ENCODE assay signal across 26 cellular contexts in genomic region chr15:40293006-40293405, GRCh38. TPM values are rescaled to one million over a fixed set of nuclear protein-coding genes. Genes with fewer than 3 reads are reported as not detected.
"Had no signal": no experiment of that assay in that cellular context is flagged by ENCODE, and none has a peak within 500 bp of the region (broad histone marks: within the 10 kb centered on the region; RNA-seq: fewer than 3 reads in every experiment).

No MANE protein-coding gene starts in this region.

- H3K27ac Mint-ChIP-seq: activated naive CD4-positive, alpha-beta T cell treated with anti-CD3 and anti-CD28 coated beads, Interleukin-2, amount 10 ng/mL, durations not matched to agents 7 days and 5 days; activated T-cell treated with anti-CD3 and anti-CD28 coated beads, Interleukin-2, amount 50 U/mL, for 72 hours; immature natural killer cell; T-cell had no signal

- H3K4me3 ChIP-seq: dorsolateral prefrontal cortex, hepatocyte, thoracic aorta, upper lobe of right lung had no signal

- H3K9me3 Mint-ChIP-seq: activated naive CD4-positive, alpha-beta T cell treated with anti-CD3 and anti-CD28 coated beads, Interleukin-2, amount 10 ng/mL, durations not matched to agents 7 days and 5 days; activated T-cell treated with anti-CD3 and anti-CD28 coated beads, Interleukin-2, amount 50 U/mL, for 72 hours; effector memory CD8-positive, alpha-beta T cell; immature natural killer cell; natural killer cell treated with Interleukin-12 subunit alpha and Interleukin-12 subunit beta and Interleukin-15 and Interleukin-18, amount 100 ng/mL, for 72 hours; T-cell had no signal

- H3K27me3 Mint-ChIP-seq: activated naive CD4-positive, alpha-beta T cell treated with anti-CD3 and anti-CD28 coated beads, Interleukin-2, amount 10 ng/mL, durations not matched to agents 7 days and 5 days; effector memory CD8-positive, alpha-beta T cell; natural killer cell treated with Interleukin-12 subunit alpha and Interleukin-12 subunit beta and Interleukin-15 and Interleukin-18, amount 100 ng/mL, for 72 hours; T-cell had no signal

- H3K27me3 ChIP-seq: upper lobe of right lung had no signal

- ATAC-seq: activated T-cell treated with anti-CD3 and anti-CD28 coated beads, Interleukin-2, amount 50 U/mL, for 72 hours; effector memory CD8-positive, alpha-beta T cell; esophagus mucosa; natural killer cell treated with Interleukin-12 subunit alpha and Interleukin-12 subunit beta and Interleukin-15 and Interleukin-18, amount 100 ng/mL, for 72 hours; T-cell; upper lobe of right lung had no signal

- H3K27ac ChIP-seq: hepatocyte, thoracic aorta, upper lobe of right lung, WERI-Rb-1 had no signal

- H3K4me1 Mint-ChIP-seq: activated naive CD4-positive, alpha-beta T cell treated with anti-CD3 and anti-CD28 coated beads, Interleukin-2, amount 10 ng/mL, durations not matched to agents 7 days and 5 days; T-cell had no signal

- H3K9me3 ChIP-seq: SK-N-SH, thoracic aorta, upper lobe of right lung had no signal

- DNase-seq: activated CD4-positive, CD25-positive, alpha-beta regulatory T cell treated with anti-CD3 and anti-CD28 coated beads, Interleukin-2, amount 50 U/mL, for 72 hours; activated effector memory CD4-positive, alpha-beta T cell treated with anti-CD3 and anti-CD28 coated beads, Interleukin-2, amount 50 U/mL, for 16 hours; activated naive CD4-positive, alpha-beta T cell treated with anti-CD3 and anti-CD28 coated beads, Interleukin-2, amount 10 ng/mL, durations not matched to agents 7 days and 5 days; activated T-cell treated with anti-CD3 and anti-CD28 coated beads, Interleukin-2, amount 50 U/mL, for 72 hours; central memory CD4-positive, alpha-beta T cell; dorsolateral prefrontal cortex; effector memory CD8-positive, alpha-beta T cell; foreskin melanocyte; immature natural killer cell; kidney glomerular epithelial cell; midbrain; SK-N-SH; stimulated activated CD4-positive, alpha-beta T cell treated with anti-CD3 and anti-CD28 coated beads, Interleukin-4, amount 100 ng/mL, for 1 hour; stimulated activated naive CD4-positive, alpha-beta T cell treated with Interleukin-2 at 50 U/mL for 16 hours; T-cell; upper lobe of right lung; WERI-Rb-1 had no signal

- H3K4me3 Mint-ChIP-seq: activated naive CD4-positive, alpha-beta T cell treated with anti-CD3 and anti-CD28 coated beads, Interleukin-2, amount 10 ng/mL, durations not matched to agents 7 days and 5 days; activated T-cell treated with anti-CD3 and anti-CD28 coated beads, Interleukin-2, amount 50 U/mL, for 72 hours; effector memory CD8-positive, alpha-beta T cell; immature natural killer cell; natural killer cell treated with Interleukin-12 subunit alpha and Interleukin-12 subunit beta and Interleukin-15 and Interleukin-18, amount 100 ng/mL, for 72 hours; T-cell had no signal

- H3K36me3 Mint-ChIP-seq: natural killer cell treated with Interleukin-12 subunit alpha and Interleukin-12 subunit beta and Interleukin-15 and Interleukin-18, amount 100 ng/mL, for 72 hours had no signal

- H3K36me3 ChIP-seq: thoracic aorta, WERI-Rb-1 had no signal

RNA-seq across cellular contexts. Expression of gene ANKRD63, which starts 10.1 kb away (rescaled TPM):
- total RNA-seq: activated T-cell treated with anti-CD3 and anti-CD28 coated beads, Interleukin-2, amount 50 U/mL, for 72 hours; endothelial cell of umbilical vein; esophagus mucosa; liver; natural killer cell treated with Interleukin-12 subunit alpha and Interleukin-12 subunit beta and Interleukin-15 and Interleukin-18, amount 100 ng/mL, for 72 hours; omental fat pad; posterior vena cava; thoracic aorta; upper lobe of right lung had no signal
- polyA plus RNA-seq: endothelial cell of umbilical vein, immature natural killer cell, liver, SK-N-SH had no signal

RNA-seq across cellular contexts. Expression of gene PLCB2, which starts 14.7 kb away (rescaled TPM):
- total RNA-seq: renal cortical epithelial cell had no signal

RNA-seq across cellular contexts. Expression of gene PAK6, which starts 54.1 kb away (rescaled TPM):
- total RNA-seq: endothelial cell of umbilical vein had no signal
- polyA plus RNA-seq: endothelial cell of umbilical vein had no signal
